ENCODE assay signal across 8 cellular contexts in the genomic region with DNA sequence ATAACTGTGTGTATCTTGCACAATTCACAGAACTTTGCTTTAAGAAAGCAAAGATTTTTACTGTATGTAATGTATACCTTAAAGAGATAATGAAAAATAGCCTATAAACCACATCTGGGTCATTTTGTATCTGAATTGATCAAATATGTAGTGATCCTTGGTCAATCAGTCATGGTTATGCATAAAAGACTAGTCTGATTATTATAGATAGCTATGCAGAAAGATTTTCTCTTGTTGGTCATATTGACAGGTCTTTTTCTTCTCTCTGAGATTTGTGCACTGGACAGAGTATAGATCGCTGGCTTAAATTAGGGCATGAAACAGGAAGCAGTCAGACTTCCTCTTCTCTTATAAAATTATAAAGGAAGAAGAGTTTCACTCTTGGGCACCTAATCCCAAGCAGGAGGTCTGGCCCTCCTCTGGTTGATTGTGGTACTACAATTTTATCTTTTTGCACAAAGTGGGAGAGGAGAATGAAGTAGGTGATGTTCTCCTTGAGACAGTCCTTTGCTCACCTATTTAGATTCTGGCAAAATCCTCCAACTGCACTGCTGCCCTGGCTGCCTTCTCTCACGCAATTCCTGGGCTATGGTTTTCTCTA.
A peak's percentile ranks its signal among the peaks of the same experiment; 100 is the strongest.
DNase-seq lines count a peak whose midpoint lies in the region; ATAC-seq and TF ChIP-seq lines count a peak whose summit lies in the region.

No MANE protein-coding gene starts in this region.

- intact Hi-C loops in esophagus muscularis mucosa (cut with DNase I): loop anchor here (10.0 kb wide), 1 partner anchor 477 kb away; no protein-coding TSS in a partner anchor

- H3K4me1 Mint-ChIP-seq in osteocyte (ENCODE audit: unreplicated experiment): no peaks in the 10 kb centered on the region

- no peak overlapping the region for H3K27ac ChIP-seq in RWPE2 (ENCODE audit: poor library complexity, severe bottlenecking)
- no peak overlapping the region for H3K27ac ChIP-seq in esophagus muscularis mucosa (replicated peaks in 1 of 4)

- no peaks in the 10 kb centered on the region for H3K36me3 Mint-ChIP-seq in osteocyte (ENCODE audit: unreplicated experiment)

- H3K9me3 Mint-ChIP-seq in osteocyte (ENCODE audit: unreplicated experiment): peaks cover 4% of the 10 kb centered on the region

- peaks cover 5% of the 10 kb centered on the region for H3K27me3 Mint-ChIP-seq in osteocyte (ENCODE audit: unreplicated experiment)

- peak; percentile 35 for TF ChIP-seq CTCF in GM20000 (IDR thresholded peaks at IDR 0.05; ENCODE audit: extremely low read depth, missing control alignments)
- TF ChIP-seq CTCF in RWPE2 (IDR thresholded peaks at IDR 0.05; ENCODE audit: poor library complexity, severe bottlenecking): peak; percentile 73
- TF ChIP-seq CTCF in esophagus muscularis mucosa (IDR thresholded peaks at IDR 0.05): peak; percentile 20 to 63 (median 40)
- peak; percentile 69 for TF ChIP-seq CTCF in osteocyte (IDR thresholded peaks at IDR 0.05)

- H3K36me3 ChIP-seq in RWPE2 (ENCODE audit: low read depth) (no peaks in the 10 kb centered on the region), esophagus muscularis mucosa (no peaks in the 10 kb centered on the region)

- H3K27me3 ChIP-seq in RWPE2 (ENCODE audit: insufficient read depth, poor library complexity, severe bottlenecking): no peaks in the 10 kb centered on the region
- H3K27me3 ChIP-seq in esophagus muscularis mucosa: no peaks in the 10 kb centered on the region

- no peak overlapping the region for H3K4me3 Mint-ChIP-seq in osteocyte (ENCODE audit: unreplicated experiment)

- H3K9me3 ChIP-seq in RWPE2 (ENCODE audit: severe bottlenecking) (no peaks in the 10 kb centered on the region), esophagus muscularis mucosa (no peaks in the 10 kb centered on the region)

- H3K4me1 ChIP-seq in RWPE2 (ENCODE audit: insufficient read depth, poor library complexity, severe bottlenecking) (no peaks in the 10 kb centered on the region), esophagus muscularis mucosa (no peaks in the 10 kb centered on the region)

- no peak overlapping the region for H3K4me3 ChIP-seq in RWPE2 (ENCODE audit: severe bottlenecking)
- H3K4me3 ChIP-seq in esophagus muscularis mucosa: no peak overlapping the region

- ATAC-seq in HG03469 (IDR thresholded peaks at IDR 0.05; ENCODE audit: unreplicated experiment): peak; percentile 84
- ATAC-seq in RWPE2 (ENCODE audit: low read depth): peak; percentile 61; the same call in 2 of the 3 replicates

- H3K27ac Mint-ChIP-seq in osteocyte (ENCODE audit: unreplicated experiment): no peak overlapping the region

- TF ChIP-seq POLR2A in esophagus muscularis mucosa (IDR thresholded peaks at IDR 0.05; ENCODE audit: low read depth): no peak

- 49% methylated on average over 2 of the region's 2 CpGs for WGBS in esophagus muscularis mucosa

- no peak for TF ChIP-seq EP300 in esophagus muscularis mucosa (IDR thresholded peaks at IDR 0.05)

- DNase-seq in GM03348 (ENCODE audit: low spot score) (peak; percentile 66), GM20000 (ENCODE audit: low spot score) (peak; percentile 23), RWPE2 (ENCODE audit: low spot score) (no peak), esophagus muscularis mucosa (ENCODE audit: extremely low spot score) (no peak), osteocyte (ENCODE audit: extremely low spot score, unreplicated experiment) (no peak), NCI-H1694 treated with DMSO at 0.1 percent for 48 hours (lab: John Stamatoyannopoulos, UW) (no peak)
- DNase-seq in activated T-cell treated with anti-CD3 and anti-CD28 coated beads, Interleukin-2, amount 50 U/mL, for 1 hour: no peak

Comparison
In these comparisons a context has a peak if more than half of its experiments do, and no peak if none do; other contexts are left out.
1. DNase-seq: peak in GM03348 (single experiment) and GM20000 (single experiment); none in RWPE2 (single experiment), esophagus muscularis mucosa (single experiment), osteocyte (single experiment), activated T-cell treated with anti-CD3 and anti-CD28 coated beads, Interleukin-2, amount 50 U/mL, for 1 hour (single experiment) and NCI-H1694 treated with DMSO at 0.1 percent for 48 hours (single experiment).
2. Peak in every context shown above with its lines, with median percentiles within 50 percentile points of each other: CTCF ChIP-seq.